Comparison of ENCODE assay signal across 8 cellular contexts in the genomic region with DNA sequence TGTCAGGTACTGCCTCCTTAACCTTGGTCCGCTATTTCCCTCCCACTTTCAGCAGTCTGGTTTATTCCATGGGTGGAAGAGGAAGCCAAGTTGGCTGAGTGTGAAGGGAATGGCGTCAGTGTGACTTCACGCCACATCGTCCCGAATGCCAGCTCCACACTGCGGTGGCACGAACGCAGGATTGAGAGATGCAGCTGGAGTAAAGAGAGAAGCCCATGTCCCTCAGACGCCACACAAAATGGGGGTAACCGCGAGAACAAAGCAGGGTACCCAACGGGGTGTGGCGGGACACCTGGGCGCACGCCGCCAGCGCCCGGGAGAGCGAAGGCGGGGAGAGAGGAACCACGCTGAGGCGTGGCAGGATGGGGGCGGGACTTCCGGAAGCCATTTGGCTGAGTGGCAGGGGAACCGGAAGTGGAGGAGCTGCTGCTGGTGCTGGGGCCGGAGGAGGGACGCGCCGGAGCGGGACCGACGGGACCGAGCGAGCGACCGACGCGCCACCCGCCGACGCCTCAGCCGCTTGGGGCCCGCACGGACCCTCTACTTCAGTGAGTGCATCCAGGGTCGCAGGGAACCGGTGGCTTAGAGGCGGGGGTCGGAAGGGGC. TPM values are rescaled to one million over a fixed set of nuclear protein-coding genes. Genes with fewer than 3 reads are reported as not detected.
DNase-seq lines count a peak whose midpoint lies in the region; ATAC-seq lines count a peak whose summit lies in the region.

Gene PAFAH1B2 (plus strand): TSS at position 417 of the 606 bp plus-strand sequence. CDS start 8,161 bp downstream, outside the sequence.

- peak; percentile 97 for ATAC-seq in GM19397 (IDR thresholded peaks at IDR 0.05; ENCODE audit: unreplicated experiment)
- ATAC-seq in HG03565 (IDR thresholded peaks at IDR 0.05; ENCODE audit: unreplicated experiment): peak; percentile 89
- ATAC-seq in left lobe of liver: peak; percentile 98

- DNase-seq in CD1c-positive myeloid dendritic cell (ENCODE audit: extremely low spot score) (peak; percentile 96), NCI-H748 treated with DMSO at 0.1 percent for 48 hours (lab: John Stamatoyannopoulos, UW) (peak; percentile 66), dedifferentiated amniotic fluid mesenchymal stem cell (ENCODE audit: extremely low spot score) (peak; percentile 93), left lobe of liver (ENCODE audit: low spot score) (peak; percentile 96)
- peak; percentile 93 to 94 for DNase-seq in activated CD4-positive, alpha-beta T cell treated with anti-CD3 and anti-CD28 coated beads, Interleukin-2, amount 50 U/mL, for 24 hours (ENCODE audit: low read depth in 1 of 2, low spot score in 1 of 2)
- peak; percentile 97 to 98 for DNase-seq in stimulated activated CD4-positive, alpha-beta T cell treated with anti-CD3 and anti-CD28 coated beads, Interleukin-2, amount 100 ng/mL, for 24 hours

RNA-seq across cellular contexts. Expression of gene PAFAH1B2, which starts in this region (rescaled TPM):
- 23.5 TPM for total RNA-seq in left lobe of liver

Comparison
In these comparisons a context has a peak if more than half of its experiments do, and no peak if none do; other contexts are left out.
1. Peak in every context shown above with its lines: DNase-seq and ATAC-seq.